ENCODE assay signal across 8 cellular contexts in genomic region chr1:23421752-23422312, GRCh38. TPM values are rescaled to one million over a fixed set of nuclear protein-coding genes. Genes with fewer than 3 reads are reported as not detected.
DNase-seq lines count a peak whose midpoint lies in the region; ATAC-seq, FAIRE-seq and TF ChIP-seq lines count a peak whose summit lies in the region.

No MANE protein-coding gene starts in this region.

- no peak overlapping the region for H2BK5ac ChIP-seq in H9 (ENCODE audit: insufficient read length, low read length)

- no peak overlapping the region for H3K23ac ChIP-seq in H9 (ENCODE audit: insufficient read length, low read depth, low read length)

- H3K27me3 Mint-ChIP-seq in activated CD8-positive, alpha-beta T cell treated with anti-CD3 and anti-CD28 coated beads, Interleukin-2, amount 10 ng/mL, durations not matched to agents 7 days and 5 days (ENCODE audit: low read depth) = peaks cover 25% of the 10 kb centered on the region
- peaks cover 100% of the 10 kb centered on the region for H3K27me3 Mint-ChIP-seq in H9 (ENCODE audit: low read depth)

- no peak overlapping the region for H3K4me3 Mint-ChIP-seq in activated CD8-positive, alpha-beta T cell treated with anti-CD3 and anti-CD28 coated beads, Interleukin-2, amount 10 ng/mL, durations not matched to agents 7 days and 5 days
- no peak overlapping the region for H3K4me3 Mint-ChIP-seq in H9

- H3T11ph ChIP-seq in H9 (ENCODE audit: low read length) = no peak overlapping the region

- peak overlapping the region; percentile 8 to 92 (median 88) for H3K27ac ChIP-seq in heart right ventricle
- peak overlapping the region; percentile 17 to 36 for H3K27ac ChIP-seq in small intestine (ENCODE audit: low read depth in 1 of 2, low read length in 1 of 2)
- no peak overlapping the region for H3K27ac ChIP-seq in H9 (ENCODE audit: insufficient read length, low read depth, low read length)

- H3K9me3 ChIP-seq in heart right ventricle (no peaks in the 10 kb centered on the region), small intestine (ENCODE audit: control insufficient read depth, low read depth) (no peaks in the 10 kb centered on the region), H9 (ENCODE audit: control insufficient read depth, low read depth, low read length) (no peaks in the 10 kb centered on the region)

- H2BK20ac ChIP-seq in H9 (ENCODE audit: low read depth, low read length, poor library complexity, severe bottlenecking) = no peak overlapping the region

- H2AK5ac ChIP-seq in H9 (ENCODE audit: insufficient read length, low read length) = no peak overlapping the region

- no peak for ATAC-seq in activated CD8-positive, alpha-beta T cell treated with anti-CD3 and anti-CD28 coated beads, Interleukin-2, amount 10 ng/mL, durations not matched to agents 7 days and 5 days
- ATAC-seq in heart right ventricle (peak in 5 of 8 donors; percentile 8 to 53 (median 32)), HG03565 (IDR thresholded peaks at IDR 0.05; ENCODE audit: unreplicated experiment) (no peak)

- H3K79me2 ChIP-seq in H9 (ENCODE audit: insufficient read depth, low read length) = no peaks in the 10 kb centered on the region

- no peak overlapping the region for H2BK120ac ChIP-seq in H9 (ENCODE audit: low read depth, low read length, poor library complexity, severe bottlenecking)

- no peak overlapping the region for H3K18ac ChIP-seq in H9 (ENCODE audit: insufficient read length, low read depth, low read length)

- no peak overlapping the region for H3K4me2 ChIP-seq in H9 (ENCODE audit: insufficient read depth, insufficient read length, low read length)

- H3K4me3 ChIP-seq in heart right ventricle = peak overlapping the region in 5 of 10 donors; percentile 18 to 80 (median 25)
- H3K4me3 ChIP-seq in small intestine (ENCODE audit: low read depth in 1 of 2, low read length in 2 of 2) = no peak overlapping the region

- TF ChIP-seq CTCF in heart right ventricle (IDR thresholded peaks at IDR 0.05) (peak in 4 of 9 donors; percentile 8 to 20 (median 10)), H9 (conservative IDR thresholded peaks at IDR 0.05) (no peak)

- H3K4me1 ChIP-seq in heart right ventricle (peaks cover 10 to 62% (median 39%) of the 10 kb centered on the region in 9 donors), small intestine (ENCODE audit: control insufficient read depth in 2 of 2, insufficient read depth in 1 of 2, low read depth in 1 of 2, low read length in 1 of 2) (peaks cover 2 to 4% of the 10 kb centered on the region in 2 donors), H9 (ENCODE audit: insufficient read depth, low read length) (no peaks in the 10 kb centered on the region)

- peaks cover 39% of the 10 kb centered on the region for H3K4me1 Mint-ChIP-seq in activated CD8-positive, alpha-beta T cell treated with anti-CD3 and anti-CD28 coated beads, Interleukin-2, amount 10 ng/mL, durations not matched to agents 7 days and 5 days (ENCODE audit: low read depth)
- H3K4me1 Mint-ChIP-seq in H9 = peaks cover 7 to 16% of the 10 kb centered on the region in 2 experiments

- H2BK12ac ChIP-seq in H9 (ENCODE audit: insufficient read length, low read depth, low read length) = no peak overlapping the region

- 44 to 48% methylated on average over 8 of the region's 8 CpGs for WGBS in heart right ventricle, 2 donors
- 43 to 51% (median 44%) methylated on average over 8 of the region's 8 CpGs for WGBS in small intestine, 3 donors
- WGBS in H9 (ENCODE audit: extremely low coverage, insufficient read length, low lambda C conversion rate) = no CpG with 5 or more reads among the region's 8 CpGs

- H3K27ac Mint-ChIP-seq in activated CD8-positive, alpha-beta T cell treated with anti-CD3 and anti-CD28 coated beads, Interleukin-2, amount 10 ng/mL, durations not matched to agents 7 days and 5 days = peak overlapping the region; percentile 74
- H3K27ac Mint-ChIP-seq in H9 = no peak overlapping the region

- no peaks in the 10 kb centered on the region for H3K36me3 Mint-ChIP-seq in activated CD8-positive, alpha-beta T cell treated with anti-CD3 and anti-CD28 coated beads, Interleukin-2, amount 10 ng/mL, durations not matched to agents 7 days and 5 days (ENCODE audit: low read depth)
- H3K36me3 Mint-ChIP-seq in H9 (ENCODE audit: insufficient read depth in 1 of 3, low read depth in 3 of 3) = peaks cover 9 to 11% (median 11%) of the 10 kb centered on the region in 3 experiments

- H3K4ac ChIP-seq in H9 (ENCODE audit: low read depth, low read length) = no peak overlapping the region

- no peak overlapping the region for H3K9ac ChIP-seq in H9 (ENCODE audit: extremely low read depth, insufficient read length, low read length)

- H3K9me3 Mint-ChIP-seq in activated CD8-positive, alpha-beta T cell treated with anti-CD3 and anti-CD28 coated beads, Interleukin-2, amount 10 ng/mL, durations not matched to agents 7 days and 5 days (ENCODE audit: insufficient read depth) = no peaks in the 10 kb centered on the region
- H3K9me3 Mint-ChIP-seq in H9 = peaks cover 1 to 3% of the 10 kb centered on the region in 2 experiments; a peak in 2 of 5 replicates

- H3K56ac ChIP-seq in H9 (ENCODE audit: insufficient read length, low read depth, low read length) = no peak overlapping the region

- H3K36me3 ChIP-seq in heart right ventricle = peaks cover 0 to 10% (median 0%) of the 10 kb centered on the region in 9 donors
- H3K36me3 ChIP-seq in small intestine (ENCODE audit: control insufficient read depth in 2 of 2, insufficient read depth in 2 of 2, low read length in 2 of 2) = no peaks in the 10 kb centered on the region

- H3K27me3 ChIP-seq in heart right ventricle (peaks cover 0 to 31% (median 0%) of the 10 kb centered on the region in 7 donors), small intestine (ENCODE audit: control insufficient read depth in 2 of 2, insufficient read depth in 2 of 2, low read length in 2 of 2) (no peaks in the 10 kb centered on the region), H9 (ENCODE audit: insufficient read depth, low read length) (peaks cover 76% of the 10 kb centered on the region)

- no peak overlapping the region for H3K14ac ChIP-seq in H9 (ENCODE audit: insufficient read depth, low read length)

- no peaks in the 10 kb centered on the region for H3K79me1 ChIP-seq in H9 (ENCODE audit: insufficient read depth, low read depth, low read length, poor library complexity, severe bottlenecking)

- DNase-seq in HCEC 1CT (peak; percentile 60), heart right ventricle (no peak), small intestine (peak; percentile 57), H9 (no peak), iPS-NIHi7 (ENCODE audit: extremely low spot score) (no peak)
- no peak for DNase-seq in activated CD8-positive, alpha-beta T cell treated with anti-CD3 and anti-CD28 coated beads, Interleukin-2, amount 10 ng/mL, durations not matched to agents 7 days and 5 days
- DNase-seq in stimulated activated naive CD4-positive, alpha-beta T cell treated with Interleukin-2 at 50 U/mL for 16 hours (lab: John Stamatoyannopoulos, UW) = no peak

- H2AFZ ChIP-seq in H9 (ENCODE audit: low read length) = no peak overlapping the region

- POLR2A ChIA-PET in activated CD8-positive, alpha-beta T cell treated with anti-CD3 and anti-CD28 coated beads, Interleukin-2, amount 10 ng/mL, durations not matched to agents 7 days and 5 days (lab: Charles Lee) = interaction anchor here (1.4 to 1.7 kb wide), 2 partner anchors 78 to 270 kb away, joined by 3 to 12 read pairs; partner anchors contain the start of genes HNRNPR and RPL11

- H4K91ac ChIP-seq in H9 (ENCODE audit: insufficient read length, low read depth, low read length) = no peak overlapping the region

- no peak overlapping the region for H2BK15ac ChIP-seq in H9 (ENCODE audit: low read depth, low read length)

- H4K20me1 ChIP-seq in H9 (ENCODE audit: control insufficient read depth, insufficient read depth, insufficient read length) = no peaks in the 10 kb centered on the region

- intact Hi-C loops in heart right ventricle (cut with DNase I) = loop anchor here in 2 of 10 donors (5.0 kb wide), 1 partner anchor 60 kb away; the partner anchor contains the start of gene ASAP3 (in 2 of the 2)

- CTCF ChIA-PET in activated CD8-positive, alpha-beta T cell treated with anti-CD3 and anti-CD28 coated beads, Interleukin-2, amount 10 ng/mL, durations not matched to agents 7 days and 5 days (lab: Charles Lee) = interaction anchor here (0.8 to 3.2 kb wide), 6 partner anchors 18 to 226 kb away, joined by 3 to 21 read pairs (median 6); partner anchors contain the start of gene E2F2

- H4K5ac ChIP-seq in H9 (ENCODE audit: insufficient read length, low read depth, low read length) = no peak overlapping the region

- no peaks in the 10 kb centered on the region for H3K23me2 ChIP-seq in H9 (ENCODE audit: insufficient read length, low read depth, low read length, poor library complexity, severe bottlenecking)

- FAIRE-seq in small intestine (lab: Jason Lieb, UNC) = no peak

- H4K8ac ChIP-seq in H9 (replicated peaks; ENCODE audit: insufficient read length, low read depth, low read length) = no peak overlapping the region

RNA-seq across cellular contexts. Expression of gene TCEA3, which starts 2.7 kb away (rescaled TPM):
- 10 to 100 TPM; 11.4 to 12.1 TPM for total RNA-seq in activated CD8-positive, alpha-beta T cell treated with anti-CD3 and anti-CD28 coated beads, Interleukin-2, amount 10 ng/mL, durations not matched to agents 7 days and 5 days
- total RNA-seq in heart right ventricle (10 to 100 TPM; 56.7 to 93.0 (median 71.8) TPM), H9 (2021) (0.29 and 0.37 TPM in 2 replicates)
- polyA plus RNA-seq in heart right ventricle (10 to 100 TPM; 25.1 to 51.4 TPM), small intestine (10 to 100 TPM; 20.5 to 36.9 (median 27.8) TPM)

RNA-seq across cellular contexts. Expression of gene ZNF436, which starts 52.2 kb away (rescaled TPM):
- 1 to 10 TPM; 5.0 to 5.4 TPM for total RNA-seq in activated CD8-positive, alpha-beta T cell treated with anti-CD3 and anti-CD28 coated beads, Interleukin-2, amount 10 ng/mL, durations not matched to agents 7 days and 5 days
- 10 to 100 TPM in 9 of 10 donors, 1 to 10 TPM in 1; 9.4 to 25.5 (median 16.3) TPM for total RNA-seq in heart right ventricle
- 1 to 10 TPM; 3.3 to 4.2 TPM for polyA plus RNA-seq in heart right ventricle
- polyA plus RNA-seq in small intestine = 1 to 10 TPM; 3.8 to 4.9 (median 4.0) TPM
- total RNA-seq in H9 (2021) = 0.44 and 0.52 TPM in 2 replicates

Comparison
In these comparisons a context has a peak if more than half of its experiments do, and no peak if none do; other contexts are left out.
1. DNase-seq: peak in HCEC 1CT (single experiment) and small intestine (single experiment); none in activated CD8-positive, alpha-beta T cell treated with anti-CD3 and anti-CD28 coated beads, Interleukin-2, amount 10 ng/mL, durations not matched to agents 7 days and 5 days (single experiment), heart right ventricle (0 of 2), stimulated activated naive CD4-positive, alpha-beta T cell treated with Interleukin-2 at 50 U/mL for 16 hours (single experiment), H9 (single experiment) and iPS-NIHi7 (single experiment).
2. ATAC-seq: peak in heart right ventricle (5 of 8); none in activated CD8-positive, alpha-beta T cell treated with anti-CD3 and anti-CD28 coated beads, Interleukin-2, amount 10 ng/mL, durations not matched to agents 7 days and 5 days (single experiment) and HG03565 (single experiment).
3. RNA of gene TCEA3, which starts 2.7 kb away (total RNA-seq): 56.7 to 93.0 TPM in heart right ventricle; 11.4 to 12.1 TPM in activated CD8-positive, alpha-beta T cell treated with anti-CD3 and anti-CD28 coated beads, Interleukin-2, amount 10 ng/mL, durations not matched to agents 7 days and 5 days and 0.29 to 0.37 TPM in H9; every median in the first group is over 4 times any median in the second.